ENCODE assay signal across 9 cellular contexts in the genomic region with DNA sequence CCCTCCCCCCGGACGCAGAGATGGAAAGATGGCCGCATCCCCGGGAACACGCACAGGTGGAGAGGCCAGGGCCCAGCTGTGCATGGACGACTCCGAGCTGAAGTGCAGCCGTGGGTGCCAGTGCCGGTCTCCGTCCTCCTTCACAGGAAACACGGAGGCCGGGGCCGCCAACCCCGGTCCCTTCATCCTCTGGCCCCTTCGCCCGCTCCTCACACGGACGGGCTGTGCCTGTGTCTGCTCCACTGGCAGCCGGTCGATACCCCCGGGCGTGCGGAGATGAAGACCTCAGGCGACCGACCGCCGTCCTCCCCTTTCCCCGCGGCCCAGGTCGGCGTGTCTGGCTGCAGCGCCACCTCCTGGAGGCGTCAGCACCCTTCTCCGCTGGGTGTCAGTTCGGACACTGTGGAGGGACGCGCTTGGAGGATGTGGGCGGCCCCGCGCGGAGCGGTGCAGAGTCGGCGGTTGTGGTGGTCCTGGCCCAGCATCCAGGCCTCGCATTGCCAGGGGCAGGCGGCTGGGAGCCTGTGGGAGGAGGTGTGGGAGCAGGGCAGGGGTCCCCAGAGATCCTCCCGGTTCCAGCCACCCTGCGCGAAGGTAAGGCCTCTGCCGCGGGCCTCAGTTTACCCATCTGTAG. TPM values are rescaled to one million over a fixed set of nuclear protein-coding genes. Genes with fewer than 3 reads are reported as not detected.
DNase-seq lines count a peak whose midpoint lies in the region; ATAC-seq, FAIRE-seq and TF ChIP-seq lines count a peak whose summit lies in the region.
"Had no signal": no experiment of that assay in that cellular context is flagged by ENCODE, and none has a peak within 500 bp of the region (broad histone marks: within the 10 kb centered on the region; RNA-seq: fewer than 3 reads in every experiment).

No MANE protein-coding gene starts in this region.

- DNase-seq in COR-L47 (lab: John Stamatoyannopoulos, UW), result peak; percentile 28
- DNase-seq in astrocyte (ENCODE audit: low read depth), result no peak
- DNase-seq in spleen, result peak; percentile 93
- DNase-seq in middle frontal gyrus (ENCODE audit: extremely low spot score, low spot score), result no peak

- peaks cover 15% of the 10 kb centered on the region for H3K27me3 Mint-ChIP-seq in T-helper 1 cell treated with Interleukin-12 subunit alpha and Interleukin-12 subunit beta and Interleukin-4 antibody, amounts not matched to agents 30 μg/mL and 1 μg/mL, for 36 hours (ENCODE audit: low read depth)
- peaks cover 12% of the 10 kb centered on the region for H3K27me3 Mint-ChIP-seq in astrocyte (ENCODE audit: low read depth, unreplicated experiment)

- H3K27ac Mint-ChIP-seq in T-helper 1 cell treated with Interleukin-12 subunit alpha and Interleukin-12 subunit beta and Interleukin-4 antibody, amounts not matched to agents 30 μg/mL and 1 μg/mL, for 36 hours, result no peak overlapping the region
- H3K27ac Mint-ChIP-seq in astrocyte (ENCODE audit: unreplicated experiment), result no peak overlapping the region

- intact Hi-C loops in spleen (cut with DNase I; ENCODE audit: low total_unique reads), result no loop called here

- H3K27ac ChIP-seq in astrocyte (ENCODE audit: low read depth, low read length) (no peak overlapping the region), spleen (no peak overlapping the region)

- peak overlapping the region; percentile 69 for H2AFZ ChIP-seq in Loucy (ENCODE audit: low read length)
- peak overlapping the region; percentile 79 for H2AFZ ChIP-seq in astrocyte (ENCODE audit: low read depth, low read length)

- peak overlapping the region; percentile 70 for H3K4me2 ChIP-seq in Loucy (ENCODE audit: low read depth, low read length, poor library complexity, severe bottlenecking)
- peak overlapping the region; percentile 89 for H3K4me2 ChIP-seq in astrocyte (ENCODE audit: low read length)

- no peaks in the 10 kb centered on the region for H3K9me2 ChIP-seq in Loucy (replicated peaks; ENCODE audit: low read depth, low read length)

- H3K79me2 ChIP-seq in Loucy (ENCODE audit: insufficient read depth, low read length) (no peaks in the 10 kb centered on the region), astrocyte (ENCODE audit: insufficient read depth, low read length) (no peaks in the 10 kb centered on the region)

- H3K4me1 Mint-ChIP-seq in T-helper 1 cell treated with Interleukin-12 subunit alpha and Interleukin-12 subunit beta and Interleukin-4 antibody, amounts not matched to agents 30 μg/mL and 1 μg/mL, for 36 hours (ENCODE audit: low read depth), result peaks cover 11% of the 10 kb centered on the region
- no peaks in the 10 kb centered on the region for H3K4me1 Mint-ChIP-seq in astrocyte (ENCODE audit: low read depth, unreplicated experiment)

- H3K9ac ChIP-seq in Loucy (ENCODE audit: low read depth, low read length, poor library complexity, severe bottlenecking), result peak overlapping the region; percentile 23
- peak overlapping the region; percentile 37 for H3K9ac ChIP-seq in astrocyte (ENCODE audit: low read length)
- peak overlapping the region; percentile 19 for H3K9ac ChIP-seq in iPS-15b (ENCODE audit: low read depth, low read length)

- no peaks in the 10 kb centered on the region for H3K9me3 Mint-ChIP-seq in T-helper 1 cell treated with Interleukin-12 subunit alpha and Interleukin-12 subunit beta and Interleukin-4 antibody, amounts not matched to agents 30 μg/mL and 1 μg/mL, for 36 hours
- no peaks in the 10 kb centered on the region for H3K9me3 Mint-ChIP-seq in astrocyte (ENCODE audit: unreplicated experiment)

- H3K36me3 ChIP-seq in Loucy (ENCODE audit: insufficient read depth, low read length) (no peaks in the 10 kb centered on the region), astrocyte (ENCODE audit: insufficient read depth, low read length) (no peaks in the 10 kb centered on the region), iPS-15b (ENCODE audit: control insufficient read depth, insufficient read depth, low read length) (no peaks in the 10 kb centered on the region), spleen (no peaks in the 10 kb centered on the region)

- no peaks in the 10 kb centered on the region for H3K27me3 ChIP-seq in Loucy (ENCODE audit: insufficient read depth, low read length, poor library complexity, severe bottlenecking)
- H3K27me3 ChIP-seq in astrocyte (ENCODE audit: insufficient read depth, low read length), result no peaks in the 10 kb centered on the region
- H3K27me3 ChIP-seq in iPS-15b (ENCODE audit: control insufficient read depth, insufficient read depth, low read length), result peaks cover 9% of the 10 kb centered on the region
- peaks cover 0 to 32% (median 14%) of the 10 kb centered on the region in 7 donors for H3K27me3 ChIP-seq in spleen (replicated peaks in 1 of 7)

- no peaks in the 10 kb centered on the region for H3K36me3 Mint-ChIP-seq in T-helper 1 cell treated with Interleukin-12 subunit alpha and Interleukin-12 subunit beta and Interleukin-4 antibody, amounts not matched to agents 30 μg/mL and 1 μg/mL, for 36 hours (ENCODE audit: low read depth)
- no peaks in the 10 kb centered on the region for H3K36me3 Mint-ChIP-seq in astrocyte (ENCODE audit: low read depth, unreplicated experiment)

- no peaks in the 10 kb centered on the region for H4K20me1 ChIP-seq in Loucy (ENCODE audit: insufficient read depth, low read length, poor library complexity, severe bottlenecking)
- H4K20me1 ChIP-seq in astrocyte (ENCODE audit: insufficient read depth, low read length), result peaks cover 3% of the 10 kb centered on the region

- H3K4me3 ChIP-seq in Loucy (ENCODE audit: low read length, poor library complexity, severe bottlenecking) (peak overlapping the region; percentile 69), astrocyte (ENCODE audit: insufficient read depth, low read depth, low read length) (peak overlapping the region; percentile 46), iPS-15b (ENCODE audit: low read depth, low read length) (peak overlapping the region; percentile 44), spleen (peak overlapping the region in 7 of 8 donors; percentile 2 to 63 (median 17))

- TF ChIP-seq POLR2A in spleen (IDR thresholded peaks at IDR 0.05), result no peak

- H3K4me3 Mint-ChIP-seq in T-helper 1 cell treated with Interleukin-12 subunit alpha and Interleukin-12 subunit beta and Interleukin-4 antibody, amounts not matched to agents 30 μg/mL and 1 μg/mL, for 36 hours, result peak overlapping the region; percentile 58
- no peak overlapping the region for H3K4me3 Mint-ChIP-seq in astrocyte (ENCODE audit: unreplicated experiment)

- 8 to 39% (median 9%) methylated on average over 11 to 51 of the region's 51 CpGs for WGBS in spleen, 5 donors

- no peaks in the 10 kb centered on the region for H3K4me1 ChIP-seq in Loucy (ENCODE audit: insufficient read depth, low read length, poor library complexity, severe bottlenecking)
- H3K4me1 ChIP-seq in astrocyte (ENCODE audit: insufficient read depth, low read length), result no peaks in the 10 kb centered on the region
- no peaks in the 10 kb centered on the region for H3K4me1 ChIP-seq in iPS-15b (ENCODE audit: control insufficient read depth, insufficient read depth, low read length)
- H3K4me1 ChIP-seq in spleen, result peaks cover 0 to 15% (median 11%) of the 10 kb centered on the region in 6 donors

- no peak for FAIRE-seq in astrocyte (lab: Jason Lieb, UNC)

- ATAC-seq in GM21528 (IDR thresholded peaks at IDR 0.05; ENCODE audit: low FRiP score, unreplicated experiment), result peak; percentile 54

- no peaks in the 10 kb centered on the region for H3F3A ChIP-seq in Loucy (ENCODE audit: low read depth)

- TF ChIP-seq CTCF in Loucy (conservative IDR thresholded peaks at IDR 0.05; ENCODE audit: low read length), result peak; percentile 86
- peak; percentile 44 for TF ChIP-seq CTCF in astrocyte (IDR thresholded peaks at IDR 0.05; ENCODE audit: insufficient read depth, low read depth, low read length)
- TF ChIP-seq CTCF in spleen (IDR thresholded peaks at IDR 0.05 in 8 of 11, conservative IDR thresholded peaks at IDR 0.05 in 3 of 11), result peak; percentile 53 to 91 (median 73)

- H3K9me3 ChIP-seq in Loucy (ENCODE audit: insufficient read depth, low read depth, low read length), result no peaks in the 10 kb centered on the region
- no peaks in the 10 kb centered on the region for H3K9me3 ChIP-seq in astrocyte (ENCODE audit: insufficient read depth, low read depth, low read length)
- H3K9me3 ChIP-seq in iPS-15b (ENCODE audit: control insufficient read depth, insufficient read depth, low read length), result no peaks in the 10 kb centered on the region
- H3K9me3 ChIP-seq in spleen, result peaks cover 0 to 8% (median 5%) of the 10 kb centered on the region in 8 donors

RNA-seq across cellular contexts. Expression of a gene that starts 9.9 kb away (rescaled TPM):
- total RNA-seq in astrocyte (23.8 and 25.5 TPM in 2 replicates), spleen (10 to 100 TPM; 26.3 to 33.1 (median 29.2) TPM)
- polyA plus RNA-seq in spleen, result 10 to 100 TPM; 43.3 to 50.6 (median 44.7) TPM

RNA-seq across cellular contexts. Expression of a gene that starts 9.9 kb away (rescaled TPM):
- 56.2 and 57.8 TPM in 2 replicates for total RNA-seq in astrocyte
- 10 to 100 TPM; 40.2 to 61.2 (median 51.9) TPM for total RNA-seq in spleen
- 100 to 1,000 TPM in 2 of 3 donors, 10 to 100 TPM in 1; 85.2 to 201 (median 132) TPM for polyA plus RNA-seq in spleen

RNA-seq across cellular contexts. Expression of a gene that starts 18.1 kb away (rescaled TPM):
- 0.77 and 1.1 TPM in 2 replicates for total RNA-seq in astrocyte
- total RNA-seq in spleen, result 1 to 10 TPM in 3 of 7 donors, under 1 TPM in 3, not detected in 1; 0.30 to 3.4 (median 0.94) TPM
- under 1 TPM; 0.04 to 0.12 (median 0.10) TPM for polyA plus RNA-seq in spleen

RNA-seq across cellular contexts. Expression of a gene that starts 28.6 kb away (rescaled TPM):
- total RNA-seq in astrocyte (not detected in 2 replicates), spleen (not detected)
- not detected for polyA plus RNA-seq in spleen
- total RNA-seq: T-helper 1 cell treated with Interleukin-12 subunit alpha and Interleukin-12 subunit beta and Interleukin-4 antibody, amounts not matched to agents 30 ng/mL and 1 ng/mL, for 36 hours had no signal

RNA-seq across cellular contexts. Expression of a gene that starts 39.2 kb away (rescaled TPM):
- 28.8 and 29.3 TPM in 2 replicates for total RNA-seq in astrocyte
- 10 to 100 TPM; 25.3 to 36.5 (median 27.7) TPM for total RNA-seq in spleen
- 10 to 100 TPM; 43.8 to 79.6 (median 47.9) TPM for polyA plus RNA-seq in spleen

Comparison
In these comparisons a context has a peak if more than half of its experiments do, and no peak if none do; other contexts are left out.
1. DNase-seq: peak in COR-L47 (single experiment) and spleen (single experiment); none in astrocyte (single experiment) and middle frontal gyrus (single experiment).
2. H3K4me3 ChIP-seq: peak in every context shown above with its lines; median percentile 69 in Loucy; 46 in astrocyte; 44 in iPS-15b; 17 in spleen.
3. Peak in every context shown above with its lines, with median percentiles within 50 percentile points of each other: H3K9ac ChIP-seq and CTCF ChIP-seq.